ENCODE assay signal across 20 cellular contexts in genomic region chr20:16111853-16112412, GRCh38.
"Had no signal": no experiment of that assay in that cellular context is flagged by ENCODE, and none has a peak within 500 bp of the region (broad histone marks: within the 10 kb centered on the region; RNA-seq: fewer than 3 reads in every experiment).

No MANE protein-coding gene starts in this region.

- H3K27ac ChIP-seq: adrenal gland, ascending aorta, brain microvascular endothelial cell, left ventricle myocardium inferior, sigmoid colon, testis, upper lobe of left lung had no signal

- H3K27me3 ChIP-seq: adrenal gland, ascending aorta, brain microvascular endothelial cell, sigmoid colon, testis, upper lobe of left lung had no signal

- H3K36me3 ChIP-seq: adrenal gland, ascending aorta, brain microvascular endothelial cell, left ventricle myocardium inferior, sigmoid colon, upper lobe of left lung had no signal

- H3K4me1 ChIP-seq: ascending aorta had no signal

- DNase-seq: activated CD4-positive, alpha-beta T cell treated with anti-CD3 and anti-CD28 coated beads, Interleukin-2, amount 50 U/mL, for 4 hours; activated CD8-positive, alpha-beta memory T cell treated with anti-CD3 and anti-CD28 coated beads, Interleukin-2, amount 50 U/mL, for 48 hours; activated naive CD4-positive, alpha-beta T cell; activated T-cell treated with anti-CD3 and anti-CD28 coated beads, Interleukin-2, amount 50 U/mL, for 4 hours; adrenal gland; brain microvascular endothelial cell; caudate nucleus; effector memory CD4-positive, alpha-beta T cell; hippocampal formation; kidney glomerular epithelial cell; left ventricle myocardium inferior; natural killer cell; retina; sigmoid colon; stimulated activated CD4-positive, alpha-beta T cell treated with anti-CD3 and anti-CD28 coated beads, Interleukin-15, amount 100 ng/mL, for 24 hours; T-helper 9 cell; testis; upper lobe of left lung had no signal

- H3K4me2 ChIP-seq: smooth muscle cell had no signal

- H3K9me3 ChIP-seq: adrenal gland, ascending aorta, left ventricle myocardium inferior, sigmoid colon, testis, upper lobe of left lung had no signal

- H3K4me3 ChIP-seq: adrenal gland, ascending aorta, left ventricle myocardium inferior, sigmoid colon, smooth muscle cell, testis, upper lobe of left lung had no signal
